22 cellular contexts compared by ENCODE assay signal in the genomic region with DNA sequence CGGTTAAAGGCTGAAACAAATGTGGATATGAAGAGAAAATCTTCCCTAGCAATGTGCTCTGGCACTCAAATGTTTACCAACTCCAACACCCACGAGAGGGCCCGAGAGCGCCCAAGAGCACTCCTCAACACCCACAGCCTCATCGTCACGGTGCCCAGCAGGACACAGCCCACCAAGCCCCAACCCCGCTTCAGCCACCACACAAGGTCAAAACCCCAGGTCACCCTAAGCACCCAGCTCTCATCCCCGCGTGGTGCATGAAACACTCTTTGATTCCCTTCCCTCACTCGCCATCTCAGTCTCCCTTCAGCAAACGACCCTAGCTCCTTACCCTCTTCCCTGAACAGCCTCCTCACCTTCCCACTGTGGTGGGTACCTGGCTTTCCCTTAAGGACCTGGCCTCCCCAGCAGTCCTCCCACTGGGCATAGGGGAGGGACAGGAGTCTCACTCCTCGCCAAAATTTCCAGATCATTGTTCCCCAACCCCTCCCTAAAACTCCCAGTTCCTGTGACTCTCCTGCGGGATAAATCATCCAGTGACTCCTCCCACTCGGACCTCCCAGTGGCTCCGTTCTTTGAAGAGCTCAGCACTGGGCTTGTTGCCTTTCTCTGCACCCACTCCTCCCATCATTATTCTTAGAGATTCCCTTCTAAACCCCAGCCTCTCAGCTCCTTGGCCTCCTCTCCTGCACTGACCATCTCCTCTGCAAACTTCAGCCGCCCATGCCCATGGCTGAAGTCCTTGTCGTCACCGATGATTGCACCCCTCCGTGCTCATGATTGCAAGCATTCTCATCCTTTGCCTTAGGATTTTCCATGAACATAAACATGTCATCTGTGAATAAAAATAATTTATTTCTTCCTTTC.
DNase-seq lines count a peak whose midpoint lies in the region; ATAC-seq, FAIRE-seq and TF ChIP-seq lines count a peak whose summit lies in the region.
"Had no signal": no experiment of that assay in that cellular context is flagged by ENCODE, and none has a peak within 500 bp of the region (broad histone marks: within the 10 kb centered on the region; RNA-seq: fewer than 3 reads in every experiment).

No MANE protein-coding gene starts in this region.

- in situ Hi-C loops in mammary epithelial cell (cut with MboI; ENCODE audit: low sequenced_read_pairs in 2 of 2) (no loop called here), K562 (cut with MboI) (no loop called here)

- H3K4me3 ChIP-seq in mammary epithelial cell (replicated peaks in 1 of 3; ENCODE audit: insufficient read depth in 1 of 3, low read depth in 2 of 3, low read length in 3 of 3) = no peak overlapping the region
- no peak overlapping the region for H3K4me3 ChIP-seq in K562
- no peak overlapping the region for H3K4me3 ChIP-seq in naive thymus-derived CD4-positive, alpha-beta T cell (ENCODE audit: low read length)
- H3K4me3 ChIP-seq in ascending aorta = no peak overlapping the region
- H3K4me3 ChIP-seq: BLaER1, PC-9 had no signal

- H3K79me2 ChIP-seq in mammary epithelial cell (ENCODE audit: insufficient read depth, low read length) (no peaks in the 10 kb centered on the region), K562 (ENCODE audit: control insufficient read depth, insufficient read depth, low read length) (no peaks in the 10 kb centered on the region)

- DNase-seq in mammary epithelial cell = no peak
- DNase-seq in MCF 10A (ENCODE audit: unreplicated experiment) = no peak
- DNase-seq in K562 (ENCODE audit: extremely low read depth in 1 of 4, low spot score in 3 of 4) = no peak
- DNase-seq in naive thymus-derived CD4-positive, alpha-beta T cell = no peak
- DNase-seq in stimulated activated effector memory CD8-positive, alpha-beta T cell treated with anti-CD3 and anti-CD28 coated beads, Interleukin-12 subunit alpha, Interleukin-12 subunit beta, amount 100 ng/mL, for 72 hours (ENCODE audit: low spot score in 2 of 2) = no peak
- DNase-seq in stimulated activated naive CD4-positive, alpha-beta T cell (lab: John Stamatoyannopoulos, UW) = no peak
- DNase-seq in ascending aorta (ENCODE audit: low spot score in 2 of 2) = no peak
- DNase-seq: Calu3; CD4-positive, alpha-beta memory T cell; EL; H7; NCI-H1417 treated with DMSO at 0.1 percent for 48 hours; NCI-H187 treated with DMSO at 0.1 percent for 48 hours; NCI-H226; NCI-H524; NCI-H82 had no signal

- WGBS in mammary epithelial cell (ENCODE audit: low coverage, missing lambda C conversion rate) = 74% methylated on average over 18 of the region's 19 CpGs
- WGBS in K562 (ENCODE audit: insufficient coverage, low coverage, missing lambda C conversion rate) = 3% methylated on average over 19 of the region's 19 CpGs

- BruUV-seq in mammary epithelial cell (replicated peaks; lab: Mats Ljungman, UMichigan) (no TSS peak), MCF 10A (replicated peaks; lab: Mats Ljungman, UMichigan) (no TSS peak), K562 (replicated peaks; lab: Mats Ljungman, UMichigan) (no TSS peak)

- CTCF ChIA-PET in mammary epithelial cell (lab: Charles Lee; ENCODE audit: low non-redundant PET) (no interaction called here), MCF 10A (lab: Yijun Ruan, JAX) (interaction anchor here (0.6 to 1.7 kb wide), 2 partner anchors 41 to 204 kb away, joined by 3 to 7 read pairs; no protein-coding TSS in a partner anchor), K562 (lab: Yijun Ruan, JAX; ENCODE audit: low intra/inter-chr PET ratio) (interaction anchor here (0.6 kb wide), 1 partner anchor 1942 kb away, joined by 3 read pairs; no protein-coding TSS in a partner anchor)
- CTCF ChIA-PET in naive thymus-derived CD4-positive, alpha-beta T cell (lab: Charles Lee) = interaction anchor here (0.7 kb wide), 1 partner anchor 413 kb away, joined by 3 read pairs; no protein-coding TSS in a partner anchor

- H2AFZ ChIP-seq in mammary epithelial cell (ENCODE audit: low read depth, low read length) = peak overlapping the region; percentile 25
- H2AFZ ChIP-seq in K562 (ENCODE audit: low read depth, low read length) = peak overlapping the region; percentile 27; the same call in 1 of the 2 replicates
- H2AFZ ChIP-seq: PC-9 had no signal

- H3K27ac Mint-ChIP-seq in MCF 10A (ENCODE audit: low read depth, unreplicated experiment) = no peak overlapping the region
- H3K27ac Mint-ChIP-seq in naive thymus-derived CD4-positive, alpha-beta T cell = peak overlapping the region in 6 of 9 donors; percentile 26 to 90 (median 42)
- peak overlapping the region; percentile 61 for H3K27ac Mint-ChIP-seq in stimulated activated effector memory CD8-positive, alpha-beta T cell treated with anti-CD3 and anti-CD28 coated beads, Interleukin-12 subunit alpha, Interleukin-12 subunit beta, amount 100 ng/mL, for 72 hours

- peaks cover 5% of the 10 kb centered on the region for H3K4me1 Mint-ChIP-seq in MCF 10A (ENCODE audit: insufficient read depth, unreplicated experiment)
- peaks cover 0 to 40% (median 24%) of the 10 kb centered on the region in 7 donors for H3K4me1 Mint-ChIP-seq in naive thymus-derived CD4-positive, alpha-beta T cell
- peaks cover 12% of the 10 kb centered on the region for H3K4me1 Mint-ChIP-seq in stimulated activated effector memory CD8-positive, alpha-beta T cell treated with anti-CD3 and anti-CD28 coated beads, Interleukin-12 subunit alpha, Interleukin-12 subunit beta, amount 100 ng/mL, for 72 hours

- no peak for TF ChIP-seq RAD21 in K562 (CRISPR knock-in tag; conservative IDR thresholded peaks at IDR 0.05 in 1 of 2, IDR thresholded peaks at IDR 0.05 in 1 of 2)

- H3K9ac ChIP-seq in mammary epithelial cell (ENCODE audit: insufficient read depth, low read length) (no peak overlapping the region), K562 (ENCODE audit: insufficient read depth in 1 of 2, low read depth in 2 of 2, low read length in 2 of 2) (no peak overlapping the region)
- H3K9ac ChIP-seq: BLaER1, KMS-11 had no signal

- H3K4me2 ChIP-seq in mammary epithelial cell (ENCODE audit: insufficient read depth, low read depth, low read length) (no peak overlapping the region), K562 (ENCODE audit: insufficient read depth, low read length) (no peak overlapping the region)
- H3K4me2 ChIP-seq: BLaER1, KMS-11, PC-9 had no signal

- dilution Hi-C loops in mammary epithelial cell (cut with HindIII; ENCODE audit: low sequenced_read_pairs) = no loop called here

- H3K27me3 ChIP-seq in mammary epithelial cell (ENCODE audit: insufficient read depth, low read length) (no peaks in the 10 kb centered on the region), K562 (ENCODE audit: control insufficient read depth in 2 of 2, insufficient read depth in 2 of 2, low read length in 2 of 2) (peaks cover 0 to 15% of the 10 kb centered on the region in 2 experiments; a peak in 1 of 5 replicates), ascending aorta (no peaks in the 10 kb centered on the region)
- no peaks in the 10 kb centered on the region for H3K27me3 ChIP-seq in naive thymus-derived CD4-positive, alpha-beta T cell (ENCODE audit: control insufficient read depth in 2 of 2, insufficient read depth in 2 of 2, low read length in 2 of 2)
- H3K27me3 ChIP-seq: BLaER1 had no signal

- no peak for TF ChIP-seq POLR2A in K562 (conservative IDR thresholded peaks at IDR 0.05)

- H3K36me3 Mint-ChIP-seq in MCF 10A (ENCODE audit: insufficient read depth, unreplicated experiment) = no peaks in the 10 kb centered on the region
- no peaks in the 10 kb centered on the region for H3K36me3 Mint-ChIP-seq in naive thymus-derived CD4-positive, alpha-beta T cell
- H3K36me3 Mint-ChIP-seq in stimulated activated effector memory CD8-positive, alpha-beta T cell treated with anti-CD3 and anti-CD28 coated beads, Interleukin-12 subunit alpha, Interleukin-12 subunit beta, amount 100 ng/mL, for 72 hours = no peaks in the 10 kb centered on the region
- H3K36me3 Mint-ChIP-seq: CD4-positive, alpha-beta memory T cell had no signal

- no peak for TF ChIP-seq EP300 in K562 (IDR thresholded peaks at IDR 0.05; ENCODE audit: low read length)

- H3K4me1 ChIP-seq in mammary epithelial cell (ENCODE audit: insufficient read depth, low read length) = peaks cover 22% of the 10 kb centered on the region
- H3K4me1 ChIP-seq in K562 (replicated peaks in 1 of 2; ENCODE audit: control insufficient read depth in 2 of 2, insufficient read depth in 2 of 2, low read length in 2 of 2) = no peaks in the 10 kb centered on the region
- peaks cover 0 to 8% of the 10 kb centered on the region in 2 donors for H3K4me1 ChIP-seq in naive thymus-derived CD4-positive, alpha-beta T cell (ENCODE audit: control insufficient read depth in 2 of 2, insufficient read depth in 2 of 2, low read length in 2 of 2)
- H3K4me1 ChIP-seq in ascending aorta = no peaks in the 10 kb centered on the region
- H3K4me1 ChIP-seq: BLaER1 had no signal

- H3K27me3 Mint-ChIP-seq in MCF 10A (ENCODE audit: insufficient read depth, unreplicated experiment) = peaks cover 11% of the 10 kb centered on the region
- H3K27me3 Mint-ChIP-seq in naive thymus-derived CD4-positive, alpha-beta T cell = peaks cover 0 to 21% (median 0%) of the 10 kb centered on the region in 5 donors

- H3K9me3 ChIP-seq in mammary epithelial cell (replicated peaks; ENCODE audit: insufficient read depth, low read length) (no peaks in the 10 kb centered on the region), K562 (replicated peaks; ENCODE audit: control insufficient read depth, insufficient read depth, low read depth, low read length) (no peaks in the 10 kb centered on the region), ascending aorta (no peaks in the 10 kb centered on the region)
- H3K9me3 ChIP-seq in naive thymus-derived CD4-positive, alpha-beta T cell (ENCODE audit: control insufficient read depth in 2 of 3, low read length in 3 of 3) = no peaks in the 10 kb centered on the region

- no peaks in the 10 kb centered on the region for H3K9me1 ChIP-seq in K562 (ENCODE audit: control insufficient read depth, insufficient read depth, low read length)

- intact Hi-C loops in mammary epithelial cell (cut with micrococcal nuclease) = no loop called here
- intact Hi-C loops in MCF 10A (cut with micrococcal nuclease) = no loop called here
- intact Hi-C loops in K562 (cut with micrococcal nuclease) = no loop called here
- intact Hi-C loops in naive thymus-derived CD4-positive, alpha-beta T cell (cut with micrococcal nuclease) = no loop called here
- intact Hi-C loops in ascending aorta (cut with DNase I) = no loop called here

- TF ChIP-seq CTCF in mammary epithelial cell (conservative IDR thresholded peaks at IDR 0.05 in 1 of 2, IDR thresholded peaks at IDR 0.05 in 1 of 2; ENCODE audit: extremely low read depth in 1 of 2, insufficient read depth in 1 of 2, low read depth in 1 of 2, low read length in 2 of 2) (no peak), MCF 10A (IDR thresholded peaks at IDR 0.05; ENCODE audit: unreplicated experiment) (no peak), K562 (IDR thresholded peaks at IDR 0.05 in 2 of 3, conservative IDR thresholded peaks at IDR 0.05 in 1 of 3; ENCODE audit: insufficient read depth in 2 of 3, low read depth in 1 of 3, low read length in 3 of 3) (no peak), ascending aorta (IDR thresholded peaks at IDR 0.05) (no peak)

- H4K20me1 ChIP-seq in mammary epithelial cell (ENCODE audit: insufficient read depth, low read length) (no peaks in the 10 kb centered on the region), K562 (replicated peaks; ENCODE audit: control insufficient read depth, insufficient read depth, low read length) (no peaks in the 10 kb centered on the region)
- H4K20me1 ChIP-seq: BLaER1 had no signal

- no peaks in the 10 kb centered on the region for H3K36me3 ChIP-seq in mammary epithelial cell (ENCODE audit: insufficient read depth, low read length)
- no peaks in the 10 kb centered on the region for H3K36me3 ChIP-seq in K562 (ENCODE audit: control insufficient read depth, insufficient read depth, low read length)
- H3K36me3 ChIP-seq in naive thymus-derived CD4-positive, alpha-beta T cell (ENCODE audit: control insufficient read depth in 2 of 3, insufficient read depth in 3 of 3, low read length in 3 of 3) = no peaks in the 10 kb centered on the region
- H3K36me3 ChIP-seq in ascending aorta = no peaks in the 10 kb centered on the region
- H3K36me3 ChIP-seq: BLaER1 had no signal

- no peaks in the 10 kb centered on the region for H3K9me3 Mint-ChIP-seq in MCF 10A (ENCODE audit: unreplicated experiment)
- no peaks in the 10 kb centered on the region for H3K9me3 Mint-ChIP-seq in naive thymus-derived CD4-positive, alpha-beta T cell
- no peaks in the 10 kb centered on the region for H3K9me3 Mint-ChIP-seq in stimulated activated effector memory CD8-positive, alpha-beta T cell treated with anti-CD3 and anti-CD28 coated beads, Interleukin-12 subunit alpha, Interleukin-12 subunit beta, amount 100 ng/mL, for 72 hours

- no peak for ATAC-seq in K562
- no peak for ATAC-seq in naive thymus-derived CD4-positive, alpha-beta T cell
- no peak for ATAC-seq in stimulated activated effector memory CD8-positive, alpha-beta T cell treated with anti-CD3 and anti-CD28 coated beads, Interleukin-12 subunit alpha, Interleukin-12 subunit beta, amount 100 ng/mL, for 72 hours
- ATAC-seq in GM21717 (IDR thresholded peaks at IDR 0.05; ENCODE audit: unreplicated experiment) = no peak

- FAIRE-seq in K562 (lab: Jason Lieb, UNC) = no peak
- FAIRE-seq: GM12891, GM19239 had no signal

- POLR2A ChIA-PET in MCF 10A (lab: Yijun Ruan, JAX) (no interaction called here), K562 (lab: Yijun Ruan, JAX) (interaction anchor here (0.6 to 1.0 kb wide), 4 partner anchors 10 to 1018 kb away, joined by 3 to 4 read pairs (median 3); no protein-coding TSS in a partner anchor)
- POLR2A ChIA-PET in naive thymus-derived CD4-positive, alpha-beta T cell (lab: Charles Lee) = no interaction called here

- H3K27ac ChIP-seq in mammary epithelial cell (ENCODE audit: insufficient read depth, low read depth, low read length) (no peak overlapping the region), K562 (ENCODE audit: extremely low read depth, low read depth, low read length) (no peak overlapping the region), ascending aorta (no peak overlapping the region)
- no peak overlapping the region for H3K27ac ChIP-seq in naive thymus-derived CD4-positive, alpha-beta T cell (ENCODE audit: low read depth, low read length)
- H3K27ac ChIP-seq: BLaER1, KMS-11, PC-9 had no signal

- H3K4me3 Mint-ChIP-seq in MCF 10A (ENCODE audit: unreplicated experiment) = no peak overlapping the region
- H3K4me3 Mint-ChIP-seq in naive thymus-derived CD4-positive, alpha-beta T cell = no peak overlapping the region
- no peak overlapping the region for H3K4me3 Mint-ChIP-seq in stimulated activated effector memory CD8-positive, alpha-beta T cell treated with anti-CD3 and anti-CD28 coated beads, Interleukin-12 subunit alpha, Interleukin-12 subunit beta, amount 100 ng/mL, for 72 hours
- H3K4me3 Mint-ChIP-seq: CD4-positive, alpha-beta memory T cell had no signal
